In genomic region chr21:37244506-37245083, GRCh38 we compare ENCODE assay signal across 17 cellular contexts. TPM values are rescaled to one million over a fixed set of nuclear protein-coding genes. Genes with fewer than 3 reads are reported as not detected.
DNase-seq lines count a peak whose midpoint lies in the region; TF ChIP-seq lines count a peak whose summit lies in the region.
"Had no signal": no experiment of that assay in that cellular context is flagged by ENCODE, and none has a peak within 500 bp of the region (broad histone marks: within the 10 kb centered on the region; RNA-seq: fewer than 3 reads in every experiment).

No MANE protein-coding gene starts in this region.

- peak overlapping the region; percentile 71 for H3K4me2 ChIP-seq in BLaER1
- H3K4me2 ChIP-seq: KMS-11 had no signal

- no peaks in the 10 kb centered on the region for H3K27me3 Mint-ChIP-seq in Caco-2 (ENCODE audit: insufficient read depth, unreplicated experiment)
- no peaks in the 10 kb centered on the region for H3K27me3 Mint-ChIP-seq in activated CD4-positive, alpha-beta memory T cell treated with anti-CD3 and anti-CD28 coated beads for 36 hours

- H3K27ac ChIP-seq in BLaER1, result 0 out of 2 replicates have a peak overlapping the region, but pooled peaks have one; percentile 14
- H3K27ac ChIP-seq: GM23248, KMS-11 had no signal

- CTCF ChIA-PET in Caco-2 (lab: Charles Lee), result no interaction called here
- CTCF ChIA-PET in activated CD4-positive, alpha-beta memory T cell treated with anti-CD3 and anti-CD28 coated beads for 36 hours (lab: Charles Lee), result no interaction called here

- DNase-seq in Caco-2 (no peak), glomerular visceral epithelial cell (ENCODE audit: extremely low spot score) (peak; percentile 13), MG63 (no peak), ACHN (no peak), NCI-H1092 treated with DMSO at 0.1 percent for 48 hours (lab: John Stamatoyannopoulos, UW) (no peak)
- no peak for DNase-seq in activated CD4-positive, alpha-beta memory T cell treated with anti-CD3 and anti-CD28 coated beads for 36 hours
- no peak for DNase-seq in stimulated activated CD4-positive, alpha-beta T cell treated with anti-CD3 and anti-CD28 coated beads, Interleukin-1b, Interleukin-23, amount 100 ng/mL, for 48 hours
- DNase-seq: BE2C; central memory CD4-positive, alpha-beta T cell; GM23248; NCI-H2081 treated with DMSO at 0.1 percent for 48 hours; NK-92 treated with Interleukin-12 subunit alpha and Interleukin-12 subunit beta, amount 100 ng/mL, for 24 hours; right cardiac atrium; SIG-M5; stimulated activated CD4-positive, alpha-beta T cell treated with anti-CD3 and anti-CD28 coated beads, Interleukin-4, amount 100 ng/mL, for 4 hours had no signal

- no peak overlapping the region for H3K4me3 Mint-ChIP-seq in Caco-2 (ENCODE audit: unreplicated experiment)
- H3K4me3 Mint-ChIP-seq in activated CD4-positive, alpha-beta memory T cell treated with anti-CD3 and anti-CD28 coated beads for 36 hours, result no peak overlapping the region

- peaks cover 21% of the 10 kb centered on the region for H3K4me1 ChIP-seq in BLaER1
- H3K4me1 ChIP-seq in Caco-2, result no peaks in the 10 kb centered on the region
- H3K4me1 ChIP-seq: BE2C had no signal

- H3K4me1 Mint-ChIP-seq in Caco-2 (ENCODE audit: low read depth, unreplicated experiment), result peaks cover 11% of the 10 kb centered on the region
- H3K4me1 Mint-ChIP-seq in activated CD4-positive, alpha-beta memory T cell treated with anti-CD3 and anti-CD28 coated beads for 36 hours (ENCODE audit: low read depth), result peaks cover 60% of the 10 kb centered on the region

- in situ Hi-C loops in ACHN (cut with HindIII; ENCODE audit: low pct_ligation_motif_present, low pct_unique_long_range_greater_than_20kb, low sequenced_read_pairs), result no loop called here

- H3K4me3 ChIP-seq in BLaER1, result no peak overlapping the region
- no peak overlapping the region for H3K4me3 ChIP-seq in Caco-2 (ENCODE audit: low read depth, low read length)
- H3K4me3 ChIP-seq in MG63, result no peak overlapping the region
- H3K4me3 ChIP-seq: GM23248 had no signal

- no peaks in the 10 kb centered on the region for H3K9me3 ChIP-seq in BLaER1
- no peaks in the 10 kb centered on the region for H3K9me3 ChIP-seq in Caco-2
- H3K9me3 ChIP-seq in MG63, result no peaks in the 10 kb centered on the region
- H3K9me3 ChIP-seq: BE2C had no signal

- intact Hi-C loops in Caco-2 (cut with micrococcal nuclease; ENCODE audit: unreplicated experiment), result no loop called here
- intact Hi-C loops in activated CD4-positive, alpha-beta memory T cell treated with anti-CD3 and anti-CD28 coated beads for 36 hours (cut with micrococcal nuclease), result no loop called here

- H3K27ac Mint-ChIP-seq in Caco-2 (ENCODE audit: unreplicated experiment), result peak overlapping the region; percentile 16
- H3K27ac Mint-ChIP-seq in activated CD4-positive, alpha-beta memory T cell treated with anti-CD3 and anti-CD28 coated beads for 36 hours, result peak overlapping the region; percentile 19

- TF ChIP-seq CTCF in Caco-2 (IDR thresholded peaks at IDR 0.05; ENCODE audit: insufficient read depth in 1 of 2, low read depth in 1 of 2, low read length in 1 of 2, severe bottlenecking in 1 of 2, unreplicated experiment in 1 of 2), result no peak

- peaks cover 90% of the 10 kb centered on the region for H4K20me1 ChIP-seq in BLaER1

- H3K9ac ChIP-seq in BLaER1, result no peak overlapping the region; the same call in 1 of the 2 replicates
- H3K9ac ChIP-seq: GM23248, KMS-11 had no signal

- H3K27me3 ChIP-seq in BLaER1 (no peaks in the 10 kb centered on the region), Caco-2 (replicated peaks; ENCODE audit: control insufficient read depth, insufficient read depth, low read length) (no peaks in the 10 kb centered on the region), MG63 (no peaks in the 10 kb centered on the region)
- H3K27me3 ChIP-seq: BE2C had no signal

- no peaks in the 10 kb centered on the region for H3K9me3 Mint-ChIP-seq in Caco-2 (ENCODE audit: unreplicated experiment)
- H3K9me3 Mint-ChIP-seq in activated CD4-positive, alpha-beta memory T cell treated with anti-CD3 and anti-CD28 coated beads for 36 hours, result no peaks in the 10 kb centered on the region

- no TSS peak for BruUV-seq in Caco-2 (replicated peaks; lab: Mats Ljungman, UMichigan)

- peaks cover 13% of the 10 kb centered on the region for H3K36me3 Mint-ChIP-seq in Caco-2 (ENCODE audit: insufficient read depth, unreplicated experiment)
- H3K36me3 Mint-ChIP-seq in activated CD4-positive, alpha-beta memory T cell treated with anti-CD3 and anti-CD28 coated beads for 36 hours, result peaks cover 2% of the 10 kb centered on the region

- POLR2A ChIA-PET in Caco-2 (lab: Charles Lee), result no interaction called here
- POLR2A ChIA-PET in activated CD4-positive, alpha-beta memory T cell treated with anti-CD3 and anti-CD28 coated beads for 36 hours (lab: Charles Lee), result interaction anchor here (0.7 kb wide), 1 partner anchor 14 kb away, joined by 3 read pairs; no protein-coding TSS in a partner anchor

- peaks cover 44% of the 10 kb centered on the region for H3K36me3 ChIP-seq in BLaER1
- no peaks in the 10 kb centered on the region for H3K36me3 ChIP-seq in Caco-2 (ENCODE audit: control insufficient read depth, insufficient read depth, low read length)
- peaks cover 11% of the 10 kb centered on the region for H3K36me3 ChIP-seq in MG63

RNA-seq across cellular contexts. Expression of gene VPS26C, which starts 22.5 kb away (rescaled TPM):
- total RNA-seq in Caco-2 (2022), result 37.9 and 40.5 TPM in 2 replicates
- total RNA-seq in activated CD4-positive, alpha-beta memory T cell treated with anti-CD3 and anti-CD28 coated beads for 36 hours, result 10 to 100 TPM; 50.3 to 57.2 TPM
- total RNA-seq in MG63 (2014; rRNA removed; shearing (Covaris generic); ENCODE audit: low replicate concordance), result 33.1 and 65.5 TPM in 2 replicates
